Comparison of ENCODE assay signal across 17 cellular contexts in the genomic region with DNA sequence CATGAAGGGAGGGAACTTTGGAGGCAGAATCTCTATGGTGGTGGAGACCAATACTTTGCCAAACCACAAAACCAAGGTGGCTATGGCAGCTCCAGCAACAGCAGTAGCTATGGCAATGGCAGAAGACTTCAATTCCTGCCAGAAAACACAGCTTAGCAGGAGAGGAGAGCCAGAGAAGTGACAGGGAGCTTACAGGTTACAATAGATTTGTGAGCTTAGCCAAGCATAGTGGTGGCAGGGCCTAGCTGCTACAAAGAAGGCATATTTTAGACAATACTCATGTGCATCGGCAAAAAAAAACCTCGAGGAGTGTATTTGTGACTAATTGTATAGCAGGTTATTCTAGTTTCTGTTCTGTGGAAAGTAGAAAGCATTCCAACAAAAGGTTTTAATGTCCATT. TPM values are rescaled to one million over a fixed set of nuclear protein-coding genes. Genes with fewer than 3 reads are reported as not detected.
"Had no signal": no experiment of that assay in that cellular context is flagged by ENCODE, and none has a peak within 500 bp of the region (broad histone marks: within the 10 kb centered on the region; RNA-seq: fewer than 3 reads in every experiment).

No MANE protein-coding gene starts in this region.

- H3K9me3 Mint-ChIP-seq: central memory CD8-positive, alpha-beta T cell had no signal

- H3K27ac ChIP-seq: body of pancreas, coronary artery, left lung, parathyroid adenoma, transverse colon, WERI-Rb-1 had no signal

- H3K36me3 ChIP-seq: left lung, transverse colon, WERI-Rb-1 had no signal

- H3K27ac Mint-ChIP-seq: activated CD4-positive, alpha-beta memory T cell treated with anti-CD3 and anti-CD28 coated beads, Interleukin-2, amount 10 ng/mL, durations not matched to agents 7 days and 5 days; activated naive CD4-positive, alpha-beta T cell treated with anti-CD3 and anti-CD28 coated beads, Interleukin-2, amount 50 U/mL, for 72 hours; activated T-cell treated with anti-CD3 and anti-CD28 coated beads, Interleukin-2, amount 50 U/mL, for 24 hours; memory B cell; naive thymus-derived CD8-positive, alpha-beta T cell; T-helper 17 cell had no signal

- H3K79me2 ChIP-seq: parathyroid adenoma had no signal

- DNase-seq: activated CD4-positive, alpha-beta memory T cell treated with anti-CD3 and anti-CD28 coated beads, Interleukin-2, amount 10 ng/mL, durations not matched to agents 7 days and 5 days; activated T-cell treated with anti-CD3 and anti-CD28 coated beads, Interleukin-2, amount 50 U/mL, for 24 hours; body of pancreas; left lung; naive thymus-derived CD8-positive, alpha-beta T cell; retina; stimulated activated CD4-positive, alpha-beta T cell treated with anti-CD3 and anti-CD28 coated beads, Interleukin-2, amount 100 ng/mL, for 48 hours; stimulated activated naive CD4-positive, alpha-beta T cell treated with Interleukin-2 at 50 U/mL for 16 hours; substantia nigra; T-helper 17 cell; transverse colon; WERI-Rb-1 had no signal

- H3K9ac ChIP-seq: parathyroid adenoma had no signal

- H3K4me1 Mint-ChIP-seq: central memory CD8-positive, alpha-beta T cell; memory B cell had no signal

- H3K27me3 Mint-ChIP-seq: T-helper 17 cell had no signal

- H3K4me1 ChIP-seq: left lung, parathyroid adenoma had no signal

- ATAC-seq: activated naive CD4-positive, alpha-beta T cell treated with anti-CD3 and anti-CD28 coated beads, Interleukin-2, amount 50 U/mL, for 72 hours; body of pancreas; left lung; naive thymus-derived CD8-positive, alpha-beta T cell; T-helper 17 cell had no signal

- H3K27me3 ChIP-seq: body of pancreas, left lung, transverse colon had no signal

- H3K4me3 ChIP-seq: body of pancreas, coronary artery, left lung, transverse colon had no signal

- H3K9me3 ChIP-seq: body of pancreas, transverse colon had no signal

- H2AFZ ChIP-seq: parathyroid adenoma had no signal

- H3K4me3 Mint-ChIP-seq: activated CD4-positive, alpha-beta memory T cell treated with anti-CD3 and anti-CD28 coated beads, Interleukin-2, amount 10 ng/mL, durations not matched to agents 7 days and 5 days; activated T-cell treated with anti-CD3 and anti-CD28 coated beads, Interleukin-2, amount 50 U/mL, for 24 hours; central memory CD8-positive, alpha-beta T cell; memory B cell; naive thymus-derived CD8-positive, alpha-beta T cell; T-helper 17 cell had no signal

RNA-seq across cellular contexts. Expression of gene CSTA, which starts 6.4 kb away (rescaled TPM):
- total RNA-seq: activated CD4-positive, alpha-beta memory T cell treated with anti-CD3 and anti-CD28 coated beads, Interleukin-2, amount 10 ng/mL, durations not matched to agents 7 days and 5 days; activated naive CD4-positive, alpha-beta T cell treated with anti-CD3 and anti-CD28 coated beads, Interleukin-2, amount 50 U/mL, for 72 hours; naive thymus-derived CD8-positive, alpha-beta T cell had no signal
